In genomic region chr15:32657198-32657886, GRCh38 we compare ENCODE assay signal across 9 cellular contexts. TPM values are rescaled to one million over a fixed set of nuclear protein-coding genes. Genes with fewer than 3 reads are reported as not detected.
DNase-seq lines count a peak whose midpoint lies in the region; ATAC-seq and TF ChIP-seq lines count a peak whose summit lies in the region.
"Had no signal": no experiment of that assay in that cellular context is flagged by ENCODE, and none has a peak within 500 bp of the region (broad histone marks: within the 10 kb centered on the region; RNA-seq: fewer than 3 reads in every experiment).

No MANE protein-coding gene starts in this region.

- peak; percentile 19 to 71 (median 58) for TF ChIP-seq CTCF in body of pancreas (IDR thresholded peaks at IDR 0.05)
- TF ChIP-seq CTCF in nephron (IDR thresholded peaks at IDR 0.05; ENCODE audit: unreplicated experiment in 3 of 3), result peak in 2 of 3 experiments; percentile 8 to 14

- DNase-seq in body of pancreas (peak; percentile 70 to 89 (median 80)), NCI-H82 (lab: John Stamatoyannopoulos, UW) (no peak), SKM-1 treated with dmso at 0.1 percent for 144 hours (lab: John Stamatoyannopoulos, UW; ENCODE audit: unreplicated experiment) (no peak)
- DNase-seq: activated B cell treated with CpG ODN at 0.5 μM for 24 hours had no signal

- H3K9me3 ChIP-seq in body of pancreas, result no peaks in the 10 kb centered on the region
- H3K9me3 ChIP-seq: neutrophil had no signal

- no peaks in the 10 kb centered on the region for H3K27me3 ChIP-seq in body of pancreas
- H3K27me3 ChIP-seq: neutrophil had no signal

- H3K27ac ChIP-seq in body of pancreas, result peak overlapping the region; percentile 53 to 86 (median 77)
- H3K27ac ChIP-seq: neutrophil had no signal

- H3K4me3 ChIP-seq in body of pancreas, result no peak overlapping the region

- H3K27ac Mint-ChIP-seq in nephron, result no peak overlapping the region
- H3K27ac Mint-ChIP-seq: activated B cell treated with CpG ODN at 0.5 μM for 24 hours had no signal

- H3K9me3 Mint-ChIP-seq in nephron, result no peaks in the 10 kb centered on the region
- H3K9me3 Mint-ChIP-seq: activated B cell treated with CpG ODN at 0.5 μM for 24 hours had no signal

- H3K4me3 Mint-ChIP-seq in nephron, result no peak overlapping the region
- H3K4me3 Mint-ChIP-seq: activated B cell treated with CpG ODN at 0.5 μM for 24 hours had no signal

- H3K36me3 ChIP-seq in body of pancreas (replicated peaks in 1 of 2; ENCODE audit: insufficient read depth in 1 of 2, low read depth in 2 of 2), result no peaks in the 10 kb centered on the region

- TF ChIP-seq POLR2A in body of pancreas (IDR thresholded peaks at IDR 0.05), result no peak

- peaks cover 73% of the 10 kb centered on the region for H3K4me1 ChIP-seq in body of pancreas

- intact Hi-C loops in body of pancreas (cut with DNase I), result no loop called here

- peaks cover 12% of the 10 kb centered on the region for H3K27me3 Mint-ChIP-seq in nephron (ENCODE audit: low read depth)
- H3K27me3 Mint-ChIP-seq: activated B cell treated with CpG ODN at 0.5 μM for 24 hours had no signal

- H3K4me1 Mint-ChIP-seq in nephron, result peaks cover 15% of the 10 kb centered on the region
- H3K4me1 Mint-ChIP-seq: activated B cell treated with CpG ODN at 0.5 μM for 24 hours had no signal

- ATAC-seq in GM19025 (IDR thresholded peaks at IDR 0.05; ENCODE audit: low read depth, unreplicated experiment) (peak; percentile 73), HG03378 (IDR thresholded peaks at IDR 0.05; ENCODE audit: unreplicated experiment) (peak; percentile 58), body of pancreas (peak; percentile 93), GM21515 (IDR thresholded peaks at IDR 0.05; ENCODE audit: unreplicated experiment) (no peak)

- 10 to 19% methylated on average over 5 of the region's 5 CpGs for WGBS in body of pancreas, 2 donors

- H3K36me3 Mint-ChIP-seq in nephron (ENCODE audit: low read depth), result no peaks in the 10 kb centered on the region

RNA-seq across cellular contexts. Expression of gene SCG5, which starts 15.8 kb away (rescaled TPM):
- 10 to 100 TPM; 49.4 to 50.1 TPM for total RNA-seq in body of pancreas

RNA-seq across cellular contexts. Expression of gene ARHGAP11A, which starts 42.0 kb away (rescaled TPM):
- 1 to 10 TPM in 1 of 2 donors, under 1 TPM in 1; 0.33 to 1.6 TPM for total RNA-seq in body of pancreas

Comparison
In these comparisons a context has a peak if more than half of its experiments do, and no peak if none do; other contexts are left out.
1. DNase-seq: peak in body of pancreas (4 of 4); none in NCI-H82 (single experiment) and SKM-1 treated with dmso at 0.1 percent for 144 hours (single experiment).